In the genomic region with DNA sequence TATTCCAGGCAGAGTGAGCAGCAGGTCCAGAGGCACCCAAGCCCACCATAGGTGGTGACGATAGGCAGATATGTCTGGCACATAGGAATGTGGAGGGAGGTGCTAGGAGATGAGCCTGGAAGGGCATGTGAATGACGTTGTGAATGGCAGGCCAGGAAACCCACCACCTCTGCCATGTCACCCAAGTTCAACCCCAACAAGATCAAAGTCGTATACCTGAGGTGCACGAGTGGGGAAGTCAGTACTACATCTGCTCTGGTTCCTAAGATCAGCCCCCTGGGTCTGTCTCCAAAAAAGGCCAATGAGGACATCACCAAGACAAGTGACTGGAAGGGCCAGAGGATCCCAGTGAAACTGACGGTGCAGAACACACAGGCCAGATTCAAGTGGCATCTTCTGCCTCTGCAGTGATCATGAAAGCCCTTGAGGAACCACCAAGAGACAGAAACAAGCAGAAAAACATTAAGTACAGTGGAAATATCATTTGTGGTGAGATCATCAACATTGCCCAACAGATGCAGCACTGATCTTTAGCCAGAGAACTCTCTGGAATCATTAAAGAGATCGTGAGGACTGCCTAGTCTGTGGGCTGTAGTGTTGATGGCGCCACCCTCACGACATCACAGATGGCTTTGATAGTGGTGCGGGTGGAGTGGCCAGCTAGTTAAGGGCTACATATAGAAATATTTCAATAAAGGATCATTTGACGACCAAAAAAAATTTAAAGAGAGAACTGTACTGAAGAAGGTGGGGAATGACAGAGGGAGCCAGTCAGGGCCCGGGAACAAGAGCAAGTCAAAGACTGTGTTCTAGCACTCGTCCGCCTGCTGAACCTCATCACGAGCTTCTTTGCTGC, we compare ENCODE assay signal across 1 cellular context.
TF ChIP-seq lines count a peak whose summit lies in the region.

No MANE protein-coding gene starts in this region.

TF ChIP-seq in IMR-90, 13 proteins besides CTCF, POLR2A, EP300 and RAD21 (continued from another document):
- TF ChIP-seq CHD1 (IDR thresholded peaks at IDR 0.05; ENCODE audit: low read depth, low read length) = no peak
